In the genomic region with DNA sequence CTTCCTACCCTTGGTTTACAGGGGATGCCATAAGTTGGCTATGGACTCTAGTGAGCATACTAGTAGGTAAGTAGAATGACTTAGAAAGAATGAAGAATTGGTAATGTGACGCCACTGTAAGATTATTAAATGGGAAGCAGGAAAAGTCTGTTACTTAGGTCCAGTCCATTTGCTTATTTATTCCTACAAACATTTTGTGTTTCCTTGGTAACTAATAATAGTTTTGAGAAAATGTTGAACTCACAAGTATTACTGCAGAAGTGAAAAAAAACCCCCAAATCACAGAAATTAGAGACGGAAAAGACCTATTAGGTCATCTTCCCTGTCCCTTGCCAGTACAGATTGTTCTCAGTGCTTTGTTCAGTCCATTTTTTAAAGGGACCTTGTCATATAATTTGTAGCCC, we compare ENCODE assay signal across 14 cellular contexts.
DNase-seq lines count a peak whose midpoint lies in the region; ATAC-seq, FAIRE-seq and TF ChIP-seq lines count a peak whose summit lies in the region.
"Had no signal": no experiment of that assay in that cellular context is flagged by ENCODE, and none has a peak within 500 bp of the region (broad histone marks: within the 10 kb centered on the region; RNA-seq: fewer than 3 reads in every experiment).

No MANE protein-coding gene starts in this region.

- no peaks in the 10 kb centered on the region for H4K20me1 ChIP-seq in HepG2 (ENCODE audit: insufficient read depth, low read length)

- no peaks in the 10 kb centered on the region for H3K36me3 ChIP-seq in liver (ENCODE audit: control insufficient read depth in 4 of 4, insufficient read depth in 3 of 4, low read depth in 1 of 4, low read length in 3 of 4)
- no peaks in the 10 kb centered on the region for H3K36me3 ChIP-seq in HepG2 (replicated peaks in 1 of 2; ENCODE audit: control insufficient read depth in 1 of 2, insufficient read depth in 2 of 2, low read length in 2 of 2)
- H3K36me3 ChIP-seq in right lobe of liver, result no peaks in the 10 kb centered on the region
- H3K36me3 ChIP-seq in gastrocnemius medialis, result no peaks in the 10 kb centered on the region
- H3K36me3 ChIP-seq: cardiac muscle cell, neutrophil had no signal

- H3K9ac ChIP-seq in liver (ENCODE audit: low read depth in 1 of 2, low read length in 2 of 2) (no peak overlapping the region), HepG2 (ENCODE audit: insufficient read depth, low read depth, low read length) (no peak overlapping the region)

- in situ Hi-C loops in HepG2 (cut with HindIII; ENCODE audit: extremely low pct_ligation_motif_present, low pct_unique_long_range_greater_than_20kb) (no loop called here), gastrocnemius medialis (cut with MboI; ENCODE audit: low sequenced_read_pairs in 4 of 4) (no loop called here)

- H3K4me3 ChIP-seq in liver (ENCODE audit: low read depth in 1 of 3, low read length in 3 of 3) (no peak overlapping the region), HepG2 (replicated peaks in 1 of 3; ENCODE audit: insufficient read depth in 1 of 3, low read depth in 2 of 3, low read length in 3 of 3) (no peak overlapping the region), right lobe of liver (no peak overlapping the region), gastrocnemius medialis (peak overlapping the region in 1 of 4 donors; percentile 3)
- H3K4me3 ChIP-seq: A549, cardiac muscle cell had no signal

- 80% methylated on average over 2 of the region's 2 CpGs for WGBS in liver
- WGBS in HepG2 (ENCODE audit: low lambda C conversion rate), result 97% methylated on average over 2 of the region's 2 CpGs
- WGBS in right lobe of liver (ENCODE audit: insufficient coverage, low coverage, low lambda C conversion rate, missing lambda C conversion rate), result 51% methylated on average over 2 of the region's 2 CpGs

- H3K9me3 ChIP-seq in liver (ENCODE audit: control insufficient read depth in 4 of 4, low read length in 3 of 4), result no peaks in the 10 kb centered on the region
- no peaks in the 10 kb centered on the region for H3K9me3 ChIP-seq in HepG2 (ENCODE audit: low read length)
- no peaks in the 10 kb centered on the region for H3K9me3 ChIP-seq in right lobe of liver
- H3K9me3 ChIP-seq in gastrocnemius medialis, result no peaks in the 10 kb centered on the region
- H3K9me3 ChIP-seq: A549, neutrophil had no signal

- FAIRE-seq in HepG2 (lab: Jason Lieb, UNC) (no peak), GM19239 (lab: Jason Lieb, UNC) (no peak)
- FAIRE-seq: A549 had no signal

- peaks cover 8% of the 10 kb centered on the region for H3K79me2 ChIP-seq in HepG2 (ENCODE audit: insufficient read depth, low read length)

- H3K4me1 ChIP-seq in liver (ENCODE audit: control insufficient read depth in 4 of 4, insufficient read depth in 4 of 4, low read length in 3 of 4), result peaks cover 0 to 2% (median 0%) of the 10 kb centered on the region in 4 donors
- H3K4me1 ChIP-seq in HepG2 (ENCODE audit: insufficient read depth, low read length), result peaks cover 76% of the 10 kb centered on the region
- H3K4me1 ChIP-seq in right lobe of liver, result no peaks in the 10 kb centered on the region
- H3K4me1 ChIP-seq in gastrocnemius medialis, result peaks cover 42 to 83% of the 10 kb centered on the region in 2 donors

- TF ChIP-seq POLR2A in HepG2 (IDR thresholded peaks at IDR 0.05; ENCODE audit: insufficient read depth in 1 of 2, low read depth in 2 of 2, low read length in 2 of 2) (no peak), right lobe of liver (IDR thresholded peaks at IDR 0.05) (no peak), gastrocnemius medialis (IDR thresholded peaks at IDR 0.05) (no peak)

- TF ChIP-seq CTCF in liver (IDR thresholded peaks at IDR 0.05; ENCODE audit: low read depth, low read length, missing input control), result no peak
- TF ChIP-seq CTCF in HepG2 (CRISPR knock-in tag; IDR thresholded peaks at IDR 0.05), result no peak
- TF ChIP-seq CTCF in right lobe of liver (IDR thresholded peaks at IDR 0.05), result no peak
- no peak for TF ChIP-seq CTCF in gastrocnemius medialis (IDR thresholded peaks at IDR 0.05 in 4 of 5, conservative IDR thresholded peaks at IDR 0.05 in 1 of 5)

- no peak overlapping the region for H2AFZ ChIP-seq in HepG2 (ENCODE audit: low read length)

- TF ChIP-seq EP300 in HepG2 (IDR thresholded peaks at IDR 0.05; ENCODE audit: low read depth in 2 of 2, low read length in 2 of 2) (no peak), HepG2 (CRISPR knock-in tag; IDR thresholded peaks at IDR 0.05; ENCODE audit: borderline replicate concordance) (no peak)

- CTCF ChIA-PET in HepG2 (lab: Yijun Ruan, JAX; ENCODE audit: low intra/inter-chr PET ratio, low total read pairs), result no interaction called here

- no TSS peak for BruUV-seq in HepG2 (replicated peaks; lab: Mats Ljungman, UMichigan)

- TF ChIP-seq RAD21 in liver (IDR thresholded peaks at IDR 0.05) (no peak), HepG2 (CRISPR knock-in tag; IDR thresholded peaks at IDR 0.05) (no peak)

- H3K27me3 ChIP-seq in liver (ENCODE audit: control insufficient read depth in 4 of 4, insufficient read depth in 4 of 4, low read length in 3 of 4) (no peaks in the 10 kb centered on the region), HepG2 (ENCODE audit: control insufficient read depth in 1 of 2, insufficient read depth in 2 of 2, low read length in 2 of 2) (no peaks in the 10 kb centered on the region), right lobe of liver (no peaks in the 10 kb centered on the region), gastrocnemius medialis (no peaks in the 10 kb centered on the region)

- peak overlapping the region in 1 of 2 donors; percentile 14 for H3K27ac ChIP-seq in liver (ENCODE audit: low read depth in 1 of 2, low read length in 2 of 2)
- H3K27ac ChIP-seq in HepG2 (ENCODE audit: extremely low read length, insufficient read depth, low read length), result no peak overlapping the region
- peak overlapping the region in 1 of 3 donors; percentile 44 for H3K27ac ChIP-seq in right lobe of liver
- peak overlapping the region; percentile 83 to 93 (median 91) for H3K27ac ChIP-seq in gastrocnemius medialis
- H3K27ac ChIP-seq: A549, cardiac muscle cell, neutrophil had no signal

- H3K4me2 ChIP-seq in HepG2 (ENCODE audit: low read depth, low read length), result no peak overlapping the region
- H3K4me2 ChIP-seq: A549 had no signal

- ATAC-seq in HepG2, result no peak
- peak in 3 of 4 donors; percentile 37 to 61 (median 56) for ATAC-seq in right lobe of liver
- peak; percentile 58 to 59 for ATAC-seq in gastrocnemius medialis
- ATAC-seq: A549 had no signal

- POLR2A ChIA-PET in HepG2 (lab: Yijun Ruan, JAX), result no interaction called here

- DNase-seq in HepG2 (ENCODE audit: low spot score) (no peak), right lobe of liver (no peak), gastrocnemius medialis (no peak), AG20443 (ENCODE audit: low spot score) (no peak), GM19239 (ENCODE audit: insufficient read length, low spot score) (no peak), HUDEP-2 (lab: John Stamatoyannopoulos, UW; ENCODE audit: unreplicated experiment in 76 of 76) (no peak)
- DNase-seq in stimulated activated CD4-positive, alpha-beta T cell treated with anti-CD3 and anti-CD28 coated beads, Interleukin-4, amount 100 ng/mL, for 24 hours, result no peak
- DNase-seq: activated gamma-delta T cell; CD8-positive, alpha-beta memory T cell; NCI-H2029 treated with DMSO at 0.1 percent for 48 hours had no signal

- intact Hi-C loops in HepG2 (cut with micrococcal nuclease; ENCODE audit: unreplicated experiment), result no loop called here
- intact Hi-C loops in right lobe of liver (cut with DNase I), result no loop called here
- intact Hi-C loops in gastrocnemius medialis (cut with DNase I; ENCODE audit: low total_unique reads), result no loop called here

TF ChIP-seq in liver, 16 proteins besides CTCF, POLR2A, EP300 and RAD21:
- TF ChIP-seq HNF4G (IDR thresholded peaks at IDR 0.05), result no peak
- TF ChIP-seq SP1 (IDR thresholded peaks at IDR 0.05), result peak; percentile 49
- TF ChIP-seq FOXA1 (IDR thresholded peaks at IDR 0.05), result no peak
- TF ChIP-seq JUND (IDR thresholded peaks at IDR 0.05), result peak in 1 of 2 donors; percentile 49
TF ChIP-seq in liver: peak in this region for 2.

TF ChIP-seq in HepG2, 621 proteins besides CTCF, POLR2A, EP300 and RAD21:
- TF ChIP-seq FOSL2 (CRISPR knock-in tag; IDR thresholded peaks at IDR 0.05), result no peak
- no peak for TF ChIP-seq ADNP (CRISPR knock-in tag; IDR thresholded peaks at IDR 0.05)
- TF ChIP-seq RELA (CRISPR knock-in tag; IDR thresholded peaks at IDR 0.05), result no peak
- no peak for TF ChIP-seq NFKB2 (CRISPR knock-in tag; IDR thresholded peaks at IDR 0.05; ENCODE audit: borderline replicate concordance)
- TF ChIP-seq ZNF24 (IDR thresholded peaks at IDR 0.05), result no peak
- TF ChIP-seq ZC3H4 (CRISPR knock-in tag; IDR thresholded peaks at IDR 0.05; ENCODE audit: borderline replicate concordance), result no peak
- TF ChIP-seq KDM4B (CRISPR knock-in tag; IDR thresholded peaks at IDR 0.05), result no peak
- TF ChIP-seq ZFP90 (CRISPR knock-in tag; IDR thresholded peaks at IDR 0.05; ENCODE audit: borderline replicate concordance), result no peak
- TF ChIP-seq SALL2 (CRISPR knock-in tag; IDR thresholded peaks at IDR 0.05), result no peak
TF ChIP-seq in HepG2: peak in this region for 0.
